1 cellular context compared by ENCODE assay signal in the genomic region with DNA sequence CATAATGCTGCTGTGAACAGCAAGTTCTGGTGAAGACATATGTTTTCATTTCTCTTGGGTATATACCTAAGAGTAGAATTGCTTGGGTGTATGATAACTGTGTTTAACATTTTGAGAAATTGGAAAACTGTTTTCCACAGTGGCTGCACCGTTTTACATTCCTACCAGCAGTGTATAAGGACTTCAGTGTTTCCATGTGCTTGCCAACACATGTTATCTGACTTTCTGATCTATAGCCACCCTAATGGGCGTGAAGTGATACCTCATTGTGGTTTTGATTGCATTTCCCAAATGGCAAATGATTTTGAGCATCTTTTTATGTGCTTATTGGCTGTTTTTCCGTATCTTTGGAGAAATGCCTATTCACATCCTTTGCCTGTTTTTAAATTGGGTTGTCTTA. TPM values are rescaled to one million over a fixed set of nuclear protein-coding genes. Genes with fewer than 3 reads are reported as not detected.
"Had no signal": no experiment of that assay in that cellular context is flagged by ENCODE, and none has a peak within 500 bp of the region (broad histone marks: within the 10 kb centered on the region; RNA-seq: fewer than 3 reads in every experiment).

No MANE protein-coding gene starts in this region.

RNA-seq across cellular contexts. Expression of a gene that starts 18.5 kb away (rescaled TPM):
- total RNA-seq: HT-29 had no signal
